ENCODE assay signal across 9 cellular contexts in the genomic region with DNA sequence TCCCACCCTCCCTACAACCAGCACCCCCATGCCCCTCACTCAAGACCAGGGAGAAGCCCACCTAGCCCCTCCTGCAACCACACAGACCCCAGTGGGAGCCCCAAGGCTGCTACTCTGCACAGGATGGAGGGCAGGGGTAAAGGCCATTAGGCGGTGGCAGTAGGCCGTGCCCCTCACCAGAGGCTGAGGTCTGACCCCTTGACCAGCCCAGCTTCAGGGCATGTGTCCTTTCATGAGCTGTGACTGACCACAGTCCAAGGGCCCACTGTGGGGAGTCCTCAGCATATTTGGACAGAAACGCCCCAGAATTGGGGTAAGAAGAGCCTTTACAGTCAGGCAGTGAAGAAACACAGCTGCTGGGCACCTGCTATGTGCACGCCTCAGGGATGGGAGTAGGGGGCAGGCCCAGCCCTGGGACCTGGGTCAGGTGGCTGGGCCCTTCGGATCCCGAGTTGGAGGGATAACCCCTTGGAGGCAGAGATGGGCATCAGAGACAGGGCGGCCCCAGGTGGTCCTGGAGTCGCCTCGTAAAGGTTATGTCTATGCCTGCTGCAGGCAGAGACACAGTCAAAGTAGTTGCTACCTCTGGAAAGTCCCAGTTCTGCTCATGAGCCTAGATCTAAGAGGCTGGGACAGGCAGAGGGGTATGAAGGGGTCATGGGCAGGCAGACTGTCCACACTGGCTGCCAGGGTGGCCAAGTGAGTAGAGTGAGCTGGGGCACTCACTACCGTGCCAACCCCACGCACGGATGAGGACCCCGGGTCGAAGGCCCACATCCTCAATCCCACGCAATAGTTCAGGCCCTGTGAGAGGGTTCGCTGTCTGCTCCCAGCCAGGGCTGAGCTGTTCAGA. TPM values are rescaled to one million over a fixed set of nuclear protein-coding genes. Genes with fewer than 3 reads are reported as not detected.
A peak's percentile ranks its signal among the peaks of the same experiment; 100 is the strongest.
DNase-seq lines count a peak whose midpoint lies in the region; ATAC-seq and TF ChIP-seq lines count a peak whose summit lies in the region.
"Had no signal": no experiment of that assay in that cellular context is flagged by ENCODE, and none has a peak within 500 bp of the region (broad histone marks: within the 10 kb centered on the region; RNA-seq: fewer than 3 reads in every experiment).

No MANE protein-coding gene starts in this region.

- H3K9ac ChIP-seq in mucosa of rectum (ENCODE audit: low read depth in 1 of 2, low read length in 2 of 2) = peak overlapping the region; percentile 89 to 91

- H3K4me3 ChIP-seq in breast epithelium (peak overlapping the region; percentile 68 to 87 (median 86)), mucosa of rectum (ENCODE audit: low read length in 2 of 2) (peak overlapping the region; percentile 77 to 80), urinary bladder (ENCODE audit: low read depth, low read length) (peak overlapping the region; percentile 78)

- H3K27ac ChIP-seq in breast epithelium = peak overlapping the region; percentile 94 to 97
- peak overlapping the region; percentile 98 for H3K27ac ChIP-seq in mucosa of rectum (ENCODE audit: low read depth in 2 of 2, low read length in 2 of 2)
- peak overlapping the region; percentile 99 for H3K27ac ChIP-seq in urinary bladder (ENCODE audit: low read depth)

- no peaks in the 10 kb centered on the region for H3K27me3 ChIP-seq in breast epithelium
- no peaks in the 10 kb centered on the region for H3K27me3 ChIP-seq in mucosa of rectum (ENCODE audit: control insufficient read depth in 2 of 2, insufficient read depth in 2 of 2, low read length in 2 of 2)

- no peak for ATAC-seq in Right ventricle myocardium inferior
- ATAC-seq in left cardiac atrium = no peak
- ATAC-seq in GM21367 (IDR thresholded peaks at IDR 0.05; ENCODE audit: unreplicated experiment) = no peak

- H3K9me3 ChIP-seq in breast epithelium (no peaks in the 10 kb centered on the region), mucosa of rectum (ENCODE audit: control insufficient read depth in 2 of 2, low read length in 2 of 2) (no peaks in the 10 kb centered on the region)

- H3K36me3 ChIP-seq in breast epithelium = no peaks in the 10 kb centered on the region
- H3K36me3 ChIP-seq in mucosa of rectum (ENCODE audit: control insufficient read depth in 2 of 2, insufficient read depth in 2 of 2, low read length in 2 of 2) = peaks cover 4 to 6% of the 10 kb centered on the region in 2 donors
- H3K36me3 ChIP-seq in urinary bladder (ENCODE audit: insufficient read depth) = no peaks in the 10 kb centered on the region

- TF ChIP-seq POLR2A in breast epithelium (IDR thresholded peaks at IDR 0.05) = no peak

- TF ChIP-seq CTCF in breast epithelium (IDR thresholded peaks at IDR 0.05) = no peak

- intact Hi-C loops in Right ventricle myocardium inferior (cut with DNase I) = no loop called here
- intact Hi-C loops in left cardiac atrium (cut with DNase I) = no loop called here
- intact Hi-C loops in breast epithelium (cut with DNase I; ENCODE audit: low total_unique reads) = no loop called here

- peak; percentile 53 for DNase-seq in Right ventricle myocardium inferior (ENCODE audit: missing footprints)
- no peak for DNase-seq in left cardiac atrium
- no peak for DNase-seq in breast epithelium (ENCODE audit: low spot score in 2 of 2)
- no peak for DNase-seq in NCI-H510A (lab: John Stamatoyannopoulos, UW)
- DNase-seq in GM19238 (ENCODE audit: insufficient read length, low spot score) = no peak

- H3K4me1 ChIP-seq in breast epithelium (peaks cover 12 to 22% of the 10 kb centered on the region in 2 donors), mucosa of rectum (ENCODE audit: control insufficient read depth in 2 of 2, insufficient read depth in 2 of 2, low read length in 2 of 2) (peaks cover 22 to 31% of the 10 kb centered on the region in 2 donors), urinary bladder (ENCODE audit: insufficient read depth) (peaks cover 2% of the 10 kb centered on the region)

- 58% methylated on average over 16 of the region's 16 CpGs for WGBS in urinary bladder

RNA-seq across cellular contexts. Expression of gene RPS5, which starts 1.5 kb away (rescaled TPM):
- total RNA-seq in Right ventricle myocardium inferior = 551 TPM
- 100 to 1,000 TPM; 572 to 598 TPM for total RNA-seq in left cardiac atrium
- total RNA-seq in breast epithelium = 1,000 to 10,000 TPM; 1,794 to 2,659 (median 2,022) TPM
- total RNA-seq in urinary bladder = 1,214 TPM
- 1,879 TPM for polyA plus RNA-seq in urinary bladder

RNA-seq across cellular contexts. Expression of gene ZNF837, which starts 4.7 kb away (rescaled TPM):
- 0.22 TPM for total RNA-seq in Right ventricle myocardium inferior
- total RNA-seq in left cardiac atrium = under 1 TPM; 0.44 to 0.53 TPM
- 1 to 10 TPM; 1.3 to 6.6 (median 2.3) TPM for total RNA-seq in breast epithelium
- total RNA-seq in urinary bladder = 1.5 TPM
- 1.6 TPM for polyA plus RNA-seq in urinary bladder

RNA-seq across cellular contexts. Expression of gene RNF225, which starts 9.9 kb away (rescaled TPM):
- not detected for total RNA-seq in Right ventricle myocardium inferior
- not detected for total RNA-seq in left cardiac atrium
- 1 to 10 TPM in 1 of 3 donors, not detected in 2; 2.9 TPM for total RNA-seq in breast epithelium
- not detected for total RNA-seq in urinary bladder
- 0.11 TPM for polyA plus RNA-seq in urinary bladder
- total RNA-seq: dermis microvascular lymphatic vessel endothelial cell had no signal

RNA-seq across cellular contexts. Expression of gene ZNF584, which starts 22.9 kb away (rescaled TPM):
- total RNA-seq in Right ventricle myocardium inferior = 15.8 TPM
- 10 to 100 TPM; 13.2 to 25.0 TPM for total RNA-seq in left cardiac atrium
- total RNA-seq in breast epithelium = 10 to 100 TPM; 13.6 to 16.1 (median 15.8) TPM
- 13.6 TPM for total RNA-seq in urinary bladder
- 18.5 TPM for polyA plus RNA-seq in urinary bladder

RNA-seq across cellular contexts. Expression of gene ZNF497, which starts 23.0 kb away (rescaled TPM):
- total RNA-seq in Right ventricle myocardium inferior (0.19 TPM), left cardiac atrium (under 1 TPM; 0.37 to 0.41 TPM), breast epithelium (1 to 10 TPM in 2 of 3 donors, under 1 TPM in 1; 0.80 to 5.3 (median 3.6) TPM), urinary bladder (2.1 TPM)
- 0.73 TPM for polyA plus RNA-seq in urinary bladder
